23 cellular contexts compared by ENCODE assay signal in the genomic region with DNA sequence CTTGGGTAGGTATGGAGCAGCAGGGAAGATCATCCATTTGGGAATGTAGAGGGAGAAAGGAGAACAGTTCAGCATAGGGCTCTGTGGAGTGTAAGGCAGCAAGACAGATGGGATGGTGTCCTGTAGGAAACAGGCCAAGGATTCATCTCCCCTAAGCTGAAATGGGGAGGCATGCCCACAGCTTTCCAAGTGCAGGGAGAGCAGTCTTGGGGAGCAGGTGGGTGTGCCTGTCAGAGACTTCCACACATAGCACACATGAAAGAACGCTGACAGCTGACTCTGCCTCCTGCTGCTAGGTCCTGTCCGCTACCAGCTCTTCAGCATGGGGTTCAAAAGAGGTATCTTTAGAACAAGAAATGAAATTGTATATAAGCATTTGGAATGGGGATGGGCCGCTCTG. TPM values are rescaled to one million over a fixed set of nuclear protein-coding genes. Genes with fewer than 3 reads are reported as not detected.
DNase-seq lines count a peak whose midpoint lies in the region; ATAC-seq lines count a peak whose summit lies in the region.
"Had no signal": no experiment of that assay in that cellular context is flagged by ENCODE, and none has a peak within 500 bp of the region (broad histone marks: within the 10 kb centered on the region; RNA-seq: fewer than 3 reads in every experiment).

No MANE protein-coding gene starts in this region.

- peak overlapping the region in 4 of 8 donors; percentile 3 to 75 (median 7) for H3K4me3 Mint-ChIP-seq in naive B cell
- no peak overlapping the region for H3K4me3 Mint-ChIP-seq in stimulated activated naive B cell treated with anti-CD40 and anti-IgM and Interleukin-4, amounts not matched to agents 10 μg/mL and 1 μg/mL and 100 μg/mL, for 72 hours
- H3K4me3 Mint-ChIP-seq: CD4-positive, alpha-beta T cell; GM23338; H9 had no signal

- DNase-seq in NCI-H748 (lab: John Stamatoyannopoulos, UW; ENCODE audit: unreplicated experiment), result peak; percentile 14
- DNase-seq in NCI-H748 treated with DMSO at 0.1 percent for 48 hours (lab: John Stamatoyannopoulos, UW), result no peak
- DNase-seq in cerebellar cortex (ENCODE audit: low spot score), result peak; percentile 63
- DNase-seq in naive B cell, result no peak
- DNase-seq in stimulated activated naive B cell treated with anti-CD40 and anti-IgM and Interleukin-4, amounts not matched to agents 10 μg/mL and 1 μg/mL and 100 μg/mL, for 72 hours, result no peak
- no peak for DNase-seq in KG1 (lab: John Stamatoyannopoulos, UW)
- no peak for DNase-seq in NCI-H526 (lab: John Stamatoyannopoulos, UW)
- no peak for DNase-seq in effector CD4-positive, alpha-beta T cell
- DNase-seq: CD4-positive, alpha-beta T cell; GDM1; H9; IMR-90; NCI-H1048; NCI-H1417; NCI-H1694; NCI-H2029 treated with DMSO at 0.1 percent for 48 hours; NCI-H2171 treated with DMSO at 0.1 percent for 48 hours; NCI-H345; NCI-H524; Right ventricle myocardium superior; RPMI8226 had no signal

- ATAC-seq in naive B cell (ENCODE audit: low read depth in 2 of 2), result no peak
- ATAC-seq in stimulated activated naive B cell treated with anti-CD40 and anti-IgM and Interleukin-4, amounts not matched to agents 10 μg/mL and 1 μg/mL and 100 μg/mL, for 72 hours (replicated peaks), result no peak
- ATAC-seq: GM12878, GM23338 had no signal

- H3K4me1 Mint-ChIP-seq in naive B cell, result peaks cover 77 to 89% (median 87%) of the 10 kb centered on the region in 3 donors
- peaks cover 59 to 90% of the 10 kb centered on the region in 2 donors for H3K4me1 Mint-ChIP-seq in stimulated activated naive B cell treated with anti-CD40 and anti-IgM and Interleukin-4, amounts not matched to agents 10 μg/mL and 1 μg/mL and 100 μg/mL, for 72 hours

- H3K9me3 Mint-ChIP-seq in naive B cell, result no peaks in the 10 kb centered on the region
- H3K9me3 Mint-ChIP-seq in stimulated activated naive B cell treated with anti-CD40 and anti-IgM and Interleukin-4, amounts not matched to agents 10 μg/mL and 1 μg/mL and 100 μg/mL, for 72 hours, result no peaks in the 10 kb centered on the region
- H3K9me3 Mint-ChIP-seq: CD4-positive, alpha-beta T cell; GM23338; H9 had no signal

- H3K27ac Mint-ChIP-seq in naive B cell, result peak overlapping the region in 4 of 6 donors; percentile 1 to 75 (median 38)
- H3K27ac Mint-ChIP-seq in stimulated activated naive B cell treated with anti-CD40 and anti-IgM and Interleukin-4, amounts not matched to agents 10 μg/mL and 1 μg/mL and 100 μg/mL, for 72 hours, result peak overlapping the region; percentile 84
- H3K27ac Mint-ChIP-seq: CD4-positive, alpha-beta T cell; GM23338; H9 had no signal

- peaks cover 5 to 12% of the 10 kb centered on the region in 2 donors for H3K36me3 Mint-ChIP-seq in naive B cell
- peaks cover 67 to 78% of the 10 kb centered on the region in 2 donors for H3K36me3 Mint-ChIP-seq in stimulated activated naive B cell treated with anti-CD40 and anti-IgM and Interleukin-4, amounts not matched to agents 10 μg/mL and 1 μg/mL and 100 μg/mL, for 72 hours

- no peaks in the 10 kb centered on the region for H3K27me3 Mint-ChIP-seq in naive B cell
- H3K27me3 Mint-ChIP-seq in stimulated activated naive B cell treated with anti-CD40 and anti-IgM and Interleukin-4, amounts not matched to agents 10 μg/mL and 1 μg/mL and 100 μg/mL, for 72 hours, result no peaks in the 10 kb centered on the region

RNA-seq across cellular contexts. Expression of a gene that starts 9.0 kb away (rescaled TPM):
- 10 to 100 TPM in 3 of 6 donors, 1 to 10 TPM in 3; 6.0 to 20.2 (median 10.0) TPM for polyA plus RNA-seq in naive B cell (ENCODE audit: low read depth in 6 of 6)

Comparison
In these comparisons a context has a peak if more than half of its experiments do, and no peak if none do; other contexts are left out.
1. DNase-seq: peak in NCI-H748 (single experiment) and cerebellar cortex (single experiment); none in NCI-H748 treated with DMSO at 0.1 percent for 48 hours (single experiment), naive B cell (single experiment), stimulated activated naive B cell treated with anti-CD40 and anti-IgM and Interleukin-4, amounts not matched to agents 10 μg/mL and 1 μg/mL and 100 μg/mL, for 72 hours (single experiment), KG1 (single experiment), NCI-H526 (0 of 2) and effector CD4-positive, alpha-beta T cell (single experiment).